1 cellular context compared by ENCODE assay signal in the genomic region with DNA sequence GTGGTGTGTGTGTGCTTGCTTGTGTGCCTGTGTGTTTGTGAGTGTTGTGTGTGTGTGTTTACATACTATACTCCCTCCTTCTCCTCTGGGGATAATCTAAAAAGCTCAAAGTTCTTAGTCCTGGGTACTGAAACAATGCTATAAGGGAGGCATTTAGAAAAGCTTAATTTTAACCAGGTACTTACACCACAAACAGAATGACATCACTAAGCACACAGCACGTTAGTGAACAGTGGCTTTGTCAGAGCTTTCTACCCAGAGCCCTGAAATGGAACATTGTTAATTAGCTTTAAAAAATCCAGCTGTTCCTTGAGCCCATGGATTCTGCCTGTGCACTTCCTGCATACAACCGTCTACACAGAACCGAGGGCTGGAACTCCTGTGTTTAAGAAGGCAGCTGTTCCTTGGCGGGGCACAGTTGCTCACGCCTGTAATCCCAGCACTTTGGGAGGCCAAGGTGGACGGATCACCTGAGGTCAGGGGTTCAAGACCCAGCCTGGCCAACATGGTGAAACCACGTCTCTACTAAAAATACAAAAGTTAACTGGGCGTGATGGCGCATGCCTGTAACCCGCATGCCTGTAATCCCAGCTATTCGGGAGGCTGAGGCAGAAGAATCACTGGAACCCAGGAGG.
TF ChIP-seq lines count a peak whose summit lies in the region.

No MANE protein-coding gene starts in this region.

TF ChIP-seq in HepG2, 621 proteins besides CTCF, POLR2A, EP300 and RAD21 (continued from another document and continues in another):
- TF ChIP-seq, protein P1, sequence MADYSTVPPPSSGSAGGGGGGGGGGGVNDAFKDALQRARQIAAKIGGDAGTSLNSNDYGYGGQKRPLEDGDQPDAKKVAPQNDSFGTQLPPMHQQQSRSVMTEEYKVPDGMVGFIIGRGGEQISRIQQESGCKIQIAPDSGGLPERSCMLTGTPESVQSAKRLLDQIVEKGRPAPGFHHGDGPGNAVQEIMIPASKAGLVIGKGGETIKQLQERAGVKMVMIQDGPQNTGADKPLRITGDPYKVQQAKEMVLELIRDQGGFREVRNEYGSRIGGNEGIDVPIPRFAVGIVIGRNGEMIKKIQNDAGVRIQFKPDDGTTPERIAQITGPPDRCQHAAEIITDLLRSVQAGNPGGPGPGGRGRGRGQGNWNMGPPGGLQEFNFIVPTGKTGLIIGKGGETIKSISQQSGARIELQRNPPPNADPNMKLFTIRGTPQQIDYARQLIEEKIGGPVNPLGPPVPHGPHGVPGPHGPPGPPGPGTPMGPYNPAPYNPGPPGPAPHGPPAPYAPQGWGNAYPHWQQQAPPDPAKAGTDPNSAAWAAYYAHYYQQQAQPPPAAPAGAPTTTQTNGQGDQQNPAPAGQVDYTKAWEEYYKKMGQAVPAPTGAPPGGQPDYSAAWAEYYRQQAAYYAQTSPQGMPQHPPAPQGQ (CRISPR knock-in tag; IDR thresholded peaks at IDR 0.05; ENCODE audit: borderline replicate concordance) = no peak
- TF ChIP-seq, protein P2, sequence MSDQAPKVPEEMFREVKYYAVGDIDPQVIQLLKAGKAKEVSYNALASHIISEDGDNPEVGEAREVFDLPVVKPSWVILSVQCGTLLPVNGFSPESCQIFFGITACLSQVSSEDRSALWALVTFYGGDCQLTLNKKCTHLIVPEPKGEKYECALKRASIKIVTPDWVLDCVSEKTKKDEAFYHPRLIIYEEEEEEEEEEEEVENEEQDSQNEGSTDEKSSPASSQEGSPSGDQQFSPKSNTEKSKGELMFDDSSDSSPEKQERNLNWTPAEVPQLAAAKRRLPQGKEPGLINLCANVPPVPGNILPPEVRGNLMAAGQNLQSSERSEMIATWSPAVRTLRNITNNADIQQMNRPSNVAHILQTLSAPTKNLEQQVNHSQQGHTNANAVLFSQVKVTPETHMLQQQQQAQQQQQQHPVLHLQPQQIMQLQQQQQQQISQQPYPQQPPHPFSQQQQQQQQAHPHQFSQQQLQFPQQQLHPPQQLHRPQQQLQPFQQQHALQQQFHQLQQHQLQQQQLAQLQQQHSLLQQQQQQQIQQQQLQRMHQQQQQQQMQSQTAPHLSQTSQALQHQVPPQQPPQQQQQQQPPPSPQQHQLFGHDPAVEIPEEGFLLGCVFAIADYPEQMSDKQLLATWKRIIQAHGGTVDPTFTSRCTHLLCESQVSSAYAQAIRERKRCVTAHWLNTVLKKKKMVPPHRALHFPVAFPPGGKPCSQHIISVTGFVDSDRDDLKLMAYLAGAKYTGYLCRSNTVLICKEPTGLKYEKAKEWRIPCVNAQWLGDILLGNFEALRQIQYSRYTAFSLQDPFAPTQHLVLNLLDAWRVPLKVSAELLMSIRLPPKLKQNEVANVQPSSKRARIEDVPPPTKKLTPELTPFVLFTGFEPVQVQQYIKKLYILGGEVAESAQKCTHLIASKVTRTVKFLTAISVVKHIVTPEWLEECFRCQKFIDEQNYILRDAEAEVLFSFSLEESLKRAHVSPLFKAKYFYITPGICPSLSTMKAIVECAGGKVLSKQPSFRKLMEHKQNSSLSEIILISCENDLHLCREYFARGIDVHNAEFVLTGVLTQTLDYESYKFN (CRISPR knock-in tag; conservative IDR thresholded peaks at IDR 0.05) = peak; percentile 91
- TF ChIP-seq, protein P3, sequence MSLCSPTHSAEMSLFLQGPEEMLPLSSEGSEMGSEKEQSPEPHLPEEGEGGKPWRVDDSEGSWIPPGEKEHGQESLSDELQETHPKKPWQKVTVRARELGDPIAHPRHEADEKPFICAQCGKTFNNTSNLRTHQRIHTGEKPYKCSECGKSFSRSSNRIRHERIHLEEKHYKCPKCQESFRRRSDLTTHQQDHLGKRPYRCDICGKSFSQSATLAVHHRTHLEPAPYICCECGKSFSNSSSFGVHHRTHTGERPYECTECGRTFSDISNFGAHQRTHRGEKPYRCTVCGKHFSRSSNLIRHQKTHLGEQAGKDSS (CRISPR knock-in tag; IDR thresholded peaks at IDR 0.05; ENCODE audit: borderline replicate concordance, low read depth) = 0 out of 2 replicates have a peak, but pooled peaks have one; percentile 21
- TF ChIP-seq, protein P4, sequence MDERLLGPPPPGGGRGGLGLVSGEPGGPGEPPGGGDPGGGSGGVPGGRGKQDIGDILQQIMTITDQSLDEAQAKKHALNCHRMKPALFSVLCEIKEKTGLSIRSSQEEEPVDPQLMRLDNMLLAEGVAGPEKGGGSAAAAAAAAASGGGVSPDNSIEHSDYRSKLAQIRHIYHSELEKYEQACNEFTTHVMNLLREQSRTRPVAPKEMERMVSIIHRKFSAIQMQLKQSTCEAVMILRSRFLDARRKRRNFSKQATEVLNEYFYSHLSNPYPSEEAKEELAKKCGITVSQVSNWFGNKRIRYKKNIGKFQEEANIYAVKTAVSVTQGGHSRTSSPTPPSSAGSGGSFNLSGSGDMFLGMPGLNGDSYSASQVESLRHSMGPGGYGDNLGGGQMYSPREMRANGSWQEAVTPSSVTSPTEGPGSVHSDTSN (CRISPR knock-in tag; IDR thresholded peaks at IDR 0.05) = no peak
- peak; percentile 29; the same call in 1 of the 2 replicates for TF ChIP-seq ZMYM3 (CRISPR knock-in tag; IDR thresholded peaks at IDR 0.05)
- TF ChIP-seq, protein P5, sequence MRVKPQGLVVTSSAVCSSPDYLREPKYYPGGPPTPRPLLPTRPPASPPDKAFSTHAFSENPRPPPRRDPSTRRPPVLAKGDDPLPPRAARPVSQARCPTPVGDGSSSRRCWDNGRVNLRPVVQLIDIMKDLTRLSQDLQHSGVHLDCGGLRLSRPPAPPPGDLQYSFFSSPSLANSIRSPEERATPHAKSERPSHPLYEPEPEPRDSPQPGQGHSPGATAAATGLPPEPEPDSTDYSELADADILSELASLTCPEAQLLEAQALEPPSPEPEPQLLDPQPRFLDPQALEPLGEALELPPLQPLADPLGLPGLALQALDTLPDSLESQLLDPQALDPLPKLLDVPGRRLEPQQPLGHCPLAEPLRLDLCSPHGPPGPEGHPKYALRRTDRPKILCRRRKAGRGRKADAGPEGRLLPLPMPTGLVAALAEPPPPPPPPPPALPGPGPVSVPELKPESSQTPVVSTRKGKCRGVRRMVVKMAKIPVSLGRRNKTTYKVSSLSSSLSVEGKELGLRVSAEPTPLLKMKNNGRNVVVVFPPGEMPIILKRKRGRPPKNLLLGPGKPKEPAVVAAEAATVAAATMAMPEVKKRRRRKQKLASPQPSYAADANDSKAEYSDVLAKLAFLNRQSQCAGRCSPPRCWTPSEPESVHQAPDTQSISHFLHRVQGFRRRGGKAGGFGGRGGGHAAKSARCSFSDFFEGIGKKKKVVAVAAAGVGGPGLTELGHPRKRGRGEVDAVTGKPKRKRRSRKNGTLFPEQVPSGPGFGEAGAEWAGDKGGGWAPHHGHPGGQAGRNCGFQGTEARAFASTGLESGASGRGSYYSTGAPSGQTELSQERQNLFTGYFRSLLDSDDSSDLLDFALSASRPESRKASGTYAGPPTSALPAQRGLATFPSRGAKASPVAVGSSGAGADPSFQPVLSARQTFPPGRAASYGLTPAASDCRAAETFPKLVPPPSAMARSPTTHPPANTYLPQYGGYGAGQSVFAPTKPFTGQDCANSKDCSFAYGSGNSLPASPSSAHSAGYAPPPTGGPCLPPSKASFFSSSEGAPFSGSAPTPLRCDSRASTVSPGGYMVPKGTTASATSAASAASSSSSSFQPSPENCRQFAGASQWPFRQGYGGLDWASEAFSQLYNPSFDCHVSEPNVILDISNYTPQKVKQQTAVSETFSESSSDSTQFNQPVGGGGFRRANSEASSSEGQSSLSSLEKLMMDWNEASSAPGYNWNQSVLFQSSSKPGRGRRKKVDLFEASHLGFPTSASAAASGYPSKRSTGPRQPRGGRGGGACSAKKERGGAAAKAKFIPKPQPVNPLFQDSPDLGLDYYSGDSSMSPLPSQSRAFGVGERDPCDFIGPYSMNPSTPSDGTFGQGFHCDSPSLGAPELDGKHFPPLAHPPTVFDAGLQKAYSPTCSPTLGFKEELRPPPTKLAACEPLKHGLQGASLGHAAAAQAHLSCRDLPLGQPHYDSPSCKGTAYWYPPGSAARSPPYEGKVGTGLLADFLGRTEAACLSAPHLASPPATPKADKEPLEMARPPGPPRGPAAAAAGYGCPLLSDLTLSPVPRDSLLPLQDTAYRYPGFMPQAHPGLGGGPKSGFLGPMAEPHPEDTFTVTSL (CRISPR knock-in tag; IDR thresholded peaks at IDR 0.05; ENCODE audit: borderline replicate concordance) = peak; percentile 83; the same call in 1 of the 2 replicates
- TF ChIP-seq ATF1 (CRISPR knock-in tag; IDR thresholded peaks at IDR 0.05) = no peak; the same call in 1 of the 2 replicates
- peak; percentile 92 for TF ChIP-seq JUN (CRISPR knock-in tag; IDR thresholded peaks at IDR 0.05)
- no peak for TF ChIP-seq ZNF44 (CRISPR knock-in tag; IDR thresholded peaks at IDR 0.05)
- 0 out of 2 replicates have a peak, but pooled peaks have one; percentile 64 for TF ChIP-seq ZBTB3 (CRISPR knock-in tag; IDR thresholded peaks at IDR 0.05; ENCODE audit: borderline replicate concordance, low read depth)
- TF ChIP-seq, protein P6, sequence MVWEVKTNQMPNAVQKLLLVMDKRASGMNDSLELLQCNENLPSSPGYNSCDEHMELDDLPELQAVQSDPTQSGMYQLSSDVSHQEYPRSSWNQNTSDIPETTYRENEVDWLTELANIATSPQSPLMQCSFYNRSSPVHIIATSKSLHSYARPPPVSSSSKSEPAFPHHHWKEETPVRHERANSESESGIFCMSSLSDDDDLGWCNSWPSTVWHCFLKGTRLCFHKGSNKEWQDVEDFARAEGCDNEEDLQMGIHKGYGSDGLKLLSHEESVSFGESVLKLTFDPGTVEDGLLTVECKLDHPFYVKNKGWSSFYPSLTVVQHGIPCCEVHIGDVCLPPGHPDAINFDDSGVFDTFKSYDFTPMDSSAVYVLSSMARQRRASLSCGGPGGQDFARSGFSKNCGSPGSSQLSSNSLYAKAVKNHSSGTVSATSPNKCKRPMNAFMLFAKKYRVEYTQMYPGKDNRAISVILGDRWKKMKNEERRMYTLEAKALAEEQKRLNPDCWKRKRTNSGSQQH (CRISPR knock-in tag; IDR thresholded peaks at IDR 0.05; ENCODE audit: low read depth) = no peak
- TF ChIP-seq, protein P7, sequence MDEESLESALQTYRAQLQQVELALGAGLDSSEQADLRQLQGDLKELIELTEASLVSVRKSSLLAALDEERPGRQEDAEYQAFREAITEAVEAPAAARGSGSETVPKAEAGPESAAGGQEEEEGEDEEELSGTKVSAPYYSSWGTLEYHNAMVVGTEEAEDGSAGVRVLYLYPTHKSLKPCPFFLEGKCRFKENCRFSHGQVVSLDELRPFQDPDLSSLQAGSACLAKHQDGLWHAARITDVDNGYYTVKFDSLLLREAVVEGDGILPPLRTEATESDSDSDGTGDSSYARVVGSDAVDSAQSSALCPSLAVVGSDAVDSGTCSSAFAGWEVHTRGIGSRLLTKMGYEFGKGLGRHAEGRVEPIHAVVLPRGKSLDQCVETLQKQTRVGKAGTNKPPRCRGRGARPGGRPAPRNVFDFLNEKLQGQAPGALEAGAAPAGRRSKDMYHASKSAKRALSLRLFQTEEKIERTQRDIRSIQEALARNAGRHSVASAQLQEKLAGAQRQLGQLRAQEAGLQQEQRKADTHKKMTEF (CRISPR knock-in tag; IDR thresholded peaks at IDR 0.05) = peak; percentile 50; the same call in 1 of the 2 replicates
- TF ChIP-seq GLI4 (CRISPR knock-in tag; IDR thresholded peaks at IDR 0.05; ENCODE audit: borderline replicate concordance) = no peak
- no peak for TF ChIP-seq ARNT2 (CRISPR knock-in tag; IDR thresholded peaks at IDR 0.05; ENCODE audit: low read depth)
- peak; percentile 96; the same call in 1 of the 2 replicates for TF ChIP-seq ZBTB20 (CRISPR knock-in tag; IDR thresholded peaks at IDR 0.05; ENCODE audit: borderline replicate concordance, low read depth)
- peak; percentile 19; the same call in 1 of the 2 replicates for TF ChIP-seq ZNF772 (CRISPR knock-in tag; IDR thresholded peaks at IDR 0.05)
- peak; percentile 52 for TF ChIP-seq NR2F6 (IDR thresholded peaks at IDR 0.05)
- TF ChIP-seq NR2F6 (CRISPR knock-in tag; IDR thresholded peaks at IDR 0.05) = no peak; the same call in 1 of the 2 replicates
- TF ChIP-seq, protein P8, sequence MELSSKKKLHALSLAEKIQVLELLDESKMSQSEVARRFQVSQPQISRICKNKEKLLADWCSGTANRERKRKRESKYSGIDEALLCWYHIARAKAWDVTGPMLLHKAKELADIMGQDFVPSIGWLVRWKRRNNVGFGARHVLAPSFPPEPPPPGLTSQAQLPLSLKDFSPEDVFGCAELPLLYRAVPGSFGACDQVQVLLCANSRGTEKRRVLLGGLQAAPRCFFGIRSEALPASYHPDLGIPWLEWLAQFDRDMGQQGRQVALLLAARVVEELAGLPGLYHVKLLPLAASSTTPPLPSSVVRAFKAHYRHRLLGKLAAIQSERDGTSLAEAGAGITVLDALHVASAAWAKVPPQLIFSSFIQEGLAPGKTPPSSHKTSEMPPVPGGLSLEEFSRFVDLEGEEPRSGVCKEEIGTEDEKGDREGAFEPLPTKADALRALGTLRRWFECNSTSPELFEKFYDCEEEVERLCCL (CRISPR knock-in tag; IDR thresholded peaks at IDR 0.05; ENCODE audit: borderline replicate concordance) = no peak
- TF ChIP-seq KAT2B (IDR thresholded peaks at IDR 0.05; ENCODE audit: borderline replicate concordance, low read depth, low read length) = no peak
- 0 out of 2 replicates have a peak, but pooled peaks have one; percentile 49 for TF ChIP-seq NCOA1 (CRISPR knock-in tag; IDR thresholded peaks at IDR 0.05)
- TF ChIP-seq TAF15 (IDR thresholded peaks at IDR 0.05; ENCODE audit: low read depth, low read length, poor library complexity, severe bottlenecking) = no peak
- TF ChIP-seq, protein P9, sequence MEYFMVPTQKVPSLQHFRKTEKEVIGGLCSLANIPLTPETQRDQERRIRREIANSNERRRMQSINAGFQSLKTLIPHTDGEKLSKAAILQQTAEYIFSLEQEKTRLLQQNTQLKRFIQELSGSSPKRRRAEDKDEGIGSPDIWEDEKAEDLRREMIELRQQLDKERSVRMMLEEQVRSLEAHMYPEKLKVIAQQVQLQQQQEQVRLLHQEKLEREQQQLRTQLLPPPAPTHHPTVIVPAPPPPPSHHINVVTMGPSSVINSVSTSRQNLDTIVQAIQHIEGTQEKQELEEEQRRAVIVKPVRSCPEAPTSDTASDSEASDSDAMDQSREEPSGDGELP (IDR thresholded peaks at IDR 0.05; ENCODE audit: borderline replicate concordance, low read depth) = peak; percentile 84
- TF ChIP-seq CHCHD3 (CRISPR knock-in tag; IDR thresholded peaks at IDR 0.05) = 0 out of 2 replicates have a peak, but pooled peaks have one; percentile 27
- TF ChIP-seq ZFP36L1 (CRISPR knock-in tag; IDR thresholded peaks at IDR 0.05) = no peak
- 0 out of 2 replicates have a peak, but pooled peaks have one; percentile 23 for TF ChIP-seq RARA (CRISPR knock-in tag; IDR thresholded peaks at IDR 0.05)
- TF ChIP-seq BRD4 (CRISPR knock-in tag; IDR thresholded peaks at IDR 0.05) = 0 out of 2 replicates have a peak, but pooled peaks have one; percentile 18
- TF ChIP-seq ZNF205 (CRISPR knock-in tag; IDR thresholded peaks at IDR 0.05) = no peak
- TF ChIP-seq, protein P10, sequence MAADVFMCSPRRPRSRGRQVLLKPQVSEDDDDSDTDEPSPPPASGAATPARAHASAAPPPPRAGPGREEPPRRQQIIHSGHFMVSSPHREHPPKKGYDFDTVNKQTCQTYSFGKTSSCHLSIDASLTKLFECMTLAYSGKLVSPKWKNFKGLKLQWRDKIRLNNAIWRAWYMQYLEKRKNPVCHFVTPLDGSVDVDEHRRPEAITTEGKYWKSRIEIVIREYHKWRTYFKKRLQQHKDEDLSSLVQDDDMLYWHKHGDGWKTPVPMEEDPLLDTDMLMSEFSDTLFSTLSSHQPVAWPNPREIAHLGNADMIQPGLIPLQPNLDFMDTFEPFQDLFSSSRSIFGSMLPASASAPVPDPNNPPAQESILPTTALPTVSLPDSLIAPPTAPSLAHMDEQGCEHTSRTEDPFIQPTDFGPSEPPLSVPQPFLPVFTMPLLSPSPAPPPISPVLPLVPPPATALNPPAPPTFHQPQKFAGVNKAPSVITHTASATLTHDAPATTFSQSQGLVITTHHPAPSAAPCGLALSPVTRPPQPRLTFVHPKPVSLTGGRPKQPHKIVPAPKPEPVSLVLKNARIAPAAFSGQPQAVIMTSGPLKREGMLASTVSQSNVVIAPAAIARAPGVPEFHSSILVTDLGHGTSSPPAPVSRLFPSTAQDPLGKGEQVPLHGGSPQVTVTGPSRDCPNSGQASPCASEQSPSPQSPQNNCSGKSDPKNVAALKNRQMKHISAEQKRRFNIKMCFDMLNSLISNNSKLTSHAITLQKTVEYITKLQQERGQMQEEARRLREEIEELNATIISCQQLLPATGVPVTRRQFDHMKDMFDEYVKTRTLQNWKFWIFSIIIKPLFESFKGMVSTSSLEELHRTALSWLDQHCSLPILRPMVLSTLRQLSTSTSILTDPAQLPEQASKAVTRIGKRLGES (CRISPR knock-in tag; IDR thresholded peaks at IDR 0.05; ENCODE audit: borderline replicate concordance) = no peak
